15 cellular contexts compared by ENCODE assay signal in genomic region chr9:12554636-12555035, GRCh38.
DNase-seq lines count a peak whose midpoint lies in the region; ATAC-seq and TF ChIP-seq lines count a peak whose summit lies in the region.
"Had no signal": no experiment of that assay in that cellular context is flagged by ENCODE, and none has a peak within 500 bp of the region (broad histone marks: within the 10 kb centered on the region; RNA-seq: fewer than 3 reads in every experiment).

No MANE protein-coding gene starts in this region.

- H3K4me3 ChIP-seq in AG10803 (ENCODE audit: low read length), result no peak overlapping the region
- no peak overlapping the region for H3K4me3 ChIP-seq in fibroblast of villous mesenchyme (ENCODE audit: low read depth, low read length)
- H3K4me3 ChIP-seq: heart right ventricle, thoracic aorta had no signal

- ATAC-seq in HG03565 (IDR thresholded peaks at IDR 0.05; ENCODE audit: unreplicated experiment), result no peak
- ATAC-seq: heart right ventricle, natural killer cell had no signal

- TF ChIP-seq CTCF in AG10803 (conservative IDR thresholded peaks at IDR 0.05; ENCODE audit: low read length), result no peak
- TF ChIP-seq CTCF in fibroblast of villous mesenchyme (IDR thresholded peaks at IDR 0.05; ENCODE audit: insufficient read depth, low read depth, low read length), result peak; percentile 33
- TF ChIP-seq CTCF in GM20000 (IDR thresholded peaks at IDR 0.05; ENCODE audit: extremely low read depth, missing control alignments), result no peak

- DNase-seq in AG10803 (ENCODE audit: low read depth) (peak; percentile 2), HK-2 (ENCODE audit: unreplicated experiment) (peak; percentile 1), SK-MEL-5 (ENCODE audit: low read depth, low spot score) (peak; percentile 50), fibroblast of villous mesenchyme (ENCODE audit: low read depth) (peak; percentile 38), SHP77 (lab: John Stamatoyannopoulos, UW) (no peak), GM20000 (ENCODE audit: low spot score) (no peak)
- DNase-seq in stimulated activated CD4-positive, alpha-beta T cell treated with anti-CD3 and anti-CD28 coated beads, Interleukin-15, amount 100 ng/mL, for 24 hours, result no peak
- DNase-seq: activated CD4-positive, alpha-beta memory T cell treated with anti-CD3 and anti-CD28 coated beads, Interleukin-2, amount 10 ng/mL, durations not matched to agents 7 days and 5 days; aorta; CD4-positive, alpha-beta memory T cell; heart right ventricle; natural killer cell; stimulated activated CD4-positive, alpha-beta T cell treated with anti-CD3 and anti-CD28 coated beads, Interleukin-4, amount 100 ng/mL, for 1 hour had no signal

- in situ Hi-C loops in SK-MEL-5 (cut with HindIII; ENCODE audit: low pct_unique_long_range_greater_than_20kb, low sequenced_read_pairs), result no loop called here

Comparison
In these comparisons a context has a peak if more than half of its experiments do, and no peak if none do; other contexts are left out.
1. DNase-seq: peak in AG10803 (single experiment), HK-2 (single experiment), SK-MEL-5 (single experiment) and fibroblast of villous mesenchyme (single experiment); none in SHP77 (0 of 2), GM20000 (single experiment) and stimulated activated CD4-positive, alpha-beta T cell treated with anti-CD3 and anti-CD28 coated beads, Interleukin-15, amount 100 ng/mL, for 24 hours (single experiment).